In genomic region chr12:120534203-120534702, GRCh38 we compare ENCODE assay signal across 8 cellular contexts. TPM values are rescaled to one million over a fixed set of nuclear protein-coding genes. Genes with fewer than 3 reads are reported as not detected.
DNase-seq lines count a peak whose midpoint lies in the region; ATAC-seq lines count a peak whose summit lies in the region.

Gene RNF10 (plus strand): TSS chr12:120534356. CDS start chr12:120534812, 456 bp downstream.

- H3K36me3 ChIP-seq in GM23248 (ENCODE audit: low read depth), result no peaks in the 10 kb centered on the region

- peak within 1 kb of the TSS; percentile 91 for H3K9ac ChIP-seq in GM23248

- peak within 1 kb of the TSS; percentile 94 for H3K4me3 Mint-ChIP-seq in natural killer cell treated with Interleukin-12 subunit alpha and Interleukin-12 subunit beta and Interleukin-15 and Interleukin-18, amount 100 ng/mL, for 72 hours
- H3K4me3 Mint-ChIP-seq in stimulated activated naive CD8-positive, alpha-beta T cell treated with anti-CD3 and anti-CD28 coated beads, Interleukin-15, Interleukin-2, amounts not matched to agents 100 ng/mL and 50 ng/mL, for 24 hours, result peak within 1 kb of the TSS; percentile 91

- H3K9me3 Mint-ChIP-seq in natural killer cell treated with Interleukin-12 subunit alpha and Interleukin-12 subunit beta and Interleukin-15 and Interleukin-18, amount 100 ng/mL, for 72 hours, result no peaks in the 10 kb centered on the region
- no peaks in the 10 kb centered on the region for H3K9me3 Mint-ChIP-seq in stimulated activated naive CD8-positive, alpha-beta T cell treated with anti-CD3 and anti-CD28 coated beads, Interleukin-15, Interleukin-2, amounts not matched to agents 100 ng/mL and 50 ng/mL, for 24 hours

- H3K4me1 Mint-ChIP-seq in natural killer cell treated with Interleukin-12 subunit alpha and Interleukin-12 subunit beta and Interleukin-15 and Interleukin-18, amount 100 ng/mL, for 72 hours (ENCODE audit: low read depth in 2 of 2), result peaks cover 40 to 42% of the 10 kb centered on the region in 2 donors
- H3K4me1 Mint-ChIP-seq in stimulated activated naive CD8-positive, alpha-beta T cell treated with anti-CD3 and anti-CD28 coated beads, Interleukin-15, Interleukin-2, amounts not matched to agents 100 ng/mL and 50 ng/mL, for 24 hours (ENCODE audit: low read depth), result peaks cover 48% of the 10 kb centered on the region

- H3K27ac ChIP-seq in GM23248, result peak within 1 kb of the TSS; percentile 39

- DNase-seq in DMS79 treated with DMSO at 0.1 percent for 48 hours (lab: John Stamatoyannopoulos, UW), result peak; percentile 93
- DNase-seq in GM23248, result peak; percentile 89
- peak; percentile 83 for DNase-seq in M059J (ENCODE audit: low read depth)
- DNase-seq in SHP77 treated with DMSO at 0.1 percent for 48 hours (lab: John Stamatoyannopoulos, UW), result peak; percentile 86
- DNase-seq in activated gamma-delta T cell (lab: John Stamatoyannopoulos, UW), result peak; percentile 48
- DNase-seq in fibroblast of the conjunctiva (ENCODE audit: low read depth), result peak; percentile 80
- DNase-seq in natural killer cell treated with Interleukin-12 subunit alpha and Interleukin-12 subunit beta and Interleukin-15 and Interleukin-18, amount 100 ng/mL, for 72 hours (ENCODE audit: low spot score), result peak; percentile 83

- H3K4me3 ChIP-seq in GM23248, result peak within 1 kb of the TSS; percentile 89

- peak within 1 kb of the TSS; percentile 99 for H3K4me2 ChIP-seq in GM23248 (ENCODE audit: unreplicated experiment)

- ATAC-seq in natural killer cell treated with Interleukin-12 subunit alpha and Interleukin-12 subunit beta and Interleukin-15 and Interleukin-18, amount 100 ng/mL, for 72 hours, result peak; percentile 88 to 93

- 0 to 3% methylated on average over 14 to 43 of the region's 43 CpGs for WGBS in GM23248 (ENCODE audit: low coverage in 1 of 2, low lambda C conversion rate in 2 of 2, missing lambda C conversion rate in 2 of 2), 2 experiments

- H3K9me2 ChIP-seq in GM23248 (ENCODE audit: insufficient read depth), result no peaks in the 10 kb centered on the region

- H3K79me2 ChIP-seq in GM23248 (ENCODE audit: insufficient read depth), result peaks cover 51% of the 10 kb centered on the region

- H3K27me3 ChIP-seq in GM23248 (replicated peaks; ENCODE audit: insufficient read depth), result no peaks in the 10 kb centered on the region

- peaks cover 36% of the 10 kb centered on the region for H3F3A ChIP-seq in GM23248 (ENCODE audit: insufficient read depth)

- H3K9me3 ChIP-seq in GM23248 (ENCODE audit: low read depth), result no peaks in the 10 kb centered on the region

- peaks cover 10% of the 10 kb centered on the region for H3K36me3 Mint-ChIP-seq in natural killer cell treated with Interleukin-12 subunit alpha and Interleukin-12 subunit beta and Interleukin-15 and Interleukin-18, amount 100 ng/mL, for 72 hours
- peaks cover 25% of the 10 kb centered on the region for H3K36me3 Mint-ChIP-seq in stimulated activated naive CD8-positive, alpha-beta T cell treated with anti-CD3 and anti-CD28 coated beads, Interleukin-15, Interleukin-2, amounts not matched to agents 100 ng/mL and 50 ng/mL, for 24 hours (ENCODE audit: low read depth)

- no peaks in the 10 kb centered on the region for H3K27me3 Mint-ChIP-seq in natural killer cell treated with Interleukin-12 subunit alpha and Interleukin-12 subunit beta and Interleukin-15 and Interleukin-18, amount 100 ng/mL, for 72 hours
- H3K27me3 Mint-ChIP-seq in stimulated activated naive CD8-positive, alpha-beta T cell treated with anti-CD3 and anti-CD28 coated beads, Interleukin-15, Interleukin-2, amounts not matched to agents 100 ng/mL and 50 ng/mL, for 24 hours, result no peaks in the 10 kb centered on the region

- H2AFZ ChIP-seq in GM23248, result peak within 1 kb of the TSS; percentile 73

- H3K27ac Mint-ChIP-seq in natural killer cell treated with Interleukin-12 subunit alpha and Interleukin-12 subunit beta and Interleukin-15 and Interleukin-18, amount 100 ng/mL, for 72 hours, result peak within 1 kb of the TSS; percentile 91 to 94
- peak within 1 kb of the TSS; percentile 93 for H3K27ac Mint-ChIP-seq in stimulated activated naive CD8-positive, alpha-beta T cell treated with anti-CD3 and anti-CD28 coated beads, Interleukin-15, Interleukin-2, amounts not matched to agents 100 ng/mL and 50 ng/mL, for 24 hours

- in situ Hi-C loops in GM23248 (cut with MboI), result no loop called here

- peaks cover 38% of the 10 kb centered on the region for H3K4me1 ChIP-seq in GM23248 (ENCODE audit: insufficient read depth)

- peaks cover 36% of the 10 kb centered on the region for H4K20me1 ChIP-seq in GM23248 (ENCODE audit: insufficient read depth)

RNA-seq across cellular contexts. Expression of gene RNF10, which starts in this region (rescaled TPM):
- 52.6 and 69.3 TPM in 2 replicates for total RNA-seq in GM23248 (2014; rRNA removed; shearing (Covaris generic))
- 114 and 130 TPM in 2 replicates for polyA plus RNA-seq in GM23248 (2016; fragmentation: Nextera tagmentation; extraction: Ambion mirVana)
- total RNA-seq in M059J (2014; rRNA removed; shearing (Covaris generic)), result 94.1 and 135 TPM in 2 replicates
- 100 to 1,000 TPM; 241 to 279 TPM for total RNA-seq in natural killer cell treated with Interleukin-12 subunit alpha and Interleukin-12 subunit beta and Interleukin-15 and Interleukin-18, amount 100 ng/mL, for 72 hours

Comparison
In these comparisons a context has a peak if more than half of its experiments do, and no peak if none do; other contexts are left out.
1. Peak in every context shown above with its lines: DNase-seq, ATAC-seq, H3K4me3 ChIP-seq and H3K27ac ChIP-seq.